Comparison of ENCODE assay signal across 9 cellular contexts in genomic region chr2:191479680-191480023, GRCh38.
DNase-seq lines count a peak whose midpoint lies in the region; ATAC-seq and TF ChIP-seq lines count a peak whose summit lies in the region.
"Had no signal": no experiment of that assay in that cellular context is flagged by ENCODE, and none has a peak within 500 bp of the region (broad histone marks: within the 10 kb centered on the region; RNA-seq: fewer than 3 reads in every experiment).

No MANE protein-coding gene starts in this region.

- H4K20me1 ChIP-seq in osteoblast (ENCODE audit: insufficient read depth, low read length) (no peaks in the 10 kb centered on the region), GM23248 (ENCODE audit: insufficient read depth) (no peaks in the 10 kb centered on the region)

- H3K36me3 ChIP-seq in WERI-Rb-1: no peaks in the 10 kb centered on the region
- H3K36me3 ChIP-seq in osteoblast (ENCODE audit: insufficient read depth, low read length): no peaks in the 10 kb centered on the region
- no peaks in the 10 kb centered on the region for H3K36me3 ChIP-seq in GM23248 (ENCODE audit: low read depth)
- H3K36me3 ChIP-seq in esophagus squamous epithelium: no peaks in the 10 kb centered on the region

- H3K4me1 ChIP-seq in osteoblast (ENCODE audit: insufficient read depth, low read length): no peaks in the 10 kb centered on the region
- H3K4me1 ChIP-seq in GM23248 (ENCODE audit: insufficient read depth): 0 out of 2 replicates have a peak, but pooled peaks cover 6% of the 10 kb centered on the region
- peaks cover 0 to 9% (median 0%) of the 10 kb centered on the region in 3 donors for H3K4me1 ChIP-seq in esophagus squamous epithelium

- H3K4me2 ChIP-seq in osteoblast (ENCODE audit: insufficient read depth, low read length) (peak overlapping the region; percentile 20), GM23248 (ENCODE audit: unreplicated experiment) (no peak overlapping the region)

- H3K27me3 ChIP-seq in WERI-Rb-1 (ENCODE audit: insufficient read depth, low read depth, severe bottlenecking) (no peaks in the 10 kb centered on the region), osteoblast (ENCODE audit: insufficient read depth, low read length) (no peaks in the 10 kb centered on the region), GM23248 (replicated peaks; ENCODE audit: insufficient read depth) (no peaks in the 10 kb centered on the region), esophagus squamous epithelium (no peaks in the 10 kb centered on the region)

- H3K79me2 ChIP-seq in osteoblast (ENCODE audit: insufficient read depth, low read length) (no peaks in the 10 kb centered on the region), GM23248 (ENCODE audit: insufficient read depth) (no peaks in the 10 kb centered on the region)

- no peak overlapping the region for H2AFZ ChIP-seq in osteoblast (ENCODE audit: low read length)
- no peak overlapping the region for H2AFZ ChIP-seq in GM23248

- H3K27ac ChIP-seq in WERI-Rb-1 (peak overlapping the region; percentile 72), osteoblast (ENCODE audit: low read depth, low read length) (no peak overlapping the region), GM23248 (no peak overlapping the region), esophagus squamous epithelium (no peak overlapping the region)

- WGBS in GM23248 (ENCODE audit: low coverage in 1 of 2, low lambda C conversion rate in 2 of 2, missing lambda C conversion rate in 2 of 2), 2 experiments: 33 to 39% methylated on average over 5 of the region's 5 CpGs
- 38 to 40% methylated on average over 2 to 5 of the region's 5 CpGs for WGBS in esophagus squamous epithelium, 2 donors

- no peak for TF ChIP-seq POLR2A in esophagus squamous epithelium (IDR thresholded peaks at IDR 0.05)

- no peaks in the 10 kb centered on the region for H3K9me2 ChIP-seq in GM23248 (ENCODE audit: insufficient read depth)

- intact Hi-C loops in esophagus squamous epithelium (cut with DNase I): no loop called here

- H3K9me3 ChIP-seq in WERI-Rb-1 (ENCODE audit: severe bottlenecking) (peaks cover 13% of the 10 kb centered on the region), osteoblast (ENCODE audit: low read depth, low read length) (peaks cover 5% of the 10 kb centered on the region), GM23248 (ENCODE audit: low read depth) (no peaks in the 10 kb centered on the region), esophagus squamous epithelium (peaks cover 0 to 22% (median 10%) of the 10 kb centered on the region in 3 donors)

- H3K9ac ChIP-seq in GM23248: no peak overlapping the region

- TF ChIP-seq CTCF in WERI-Rb-1 (IDR thresholded peaks at IDR 0.05; ENCODE audit: low read depth, low read length): 0 out of 2 replicates have a peak, but pooled peaks have one; percentile 17
- TF ChIP-seq CTCF in osteoblast (IDR thresholded peaks at IDR 0.05; ENCODE audit: extremely low read depth, low read depth, low read length): no peak
- TF ChIP-seq CTCF in esophagus squamous epithelium (IDR thresholded peaks at IDR 0.05): no peak

- DNase-seq in WERI-Rb-1 (no peak), osteoblast (ENCODE audit: insufficient read length, low spot score, missing footprints) (no peak), GOT3 (lab: John Stamatoyannopoulos, UW) (no peak), AML-193 (lab: John Stamatoyannopoulos, UW) (no peak), GM23248 (no peak), esophagus squamous epithelium (lab: John Stamatoyannopoulos, UW) (no peak)

- H3K4me3 ChIP-seq in WERI-Rb-1 (ENCODE audit: low read depth, low read length) (no peak overlapping the region), osteoblast (ENCODE audit: insufficient read depth, low read length) (no peak overlapping the region), GM23248 (no peak overlapping the region), esophagus squamous epithelium (no peak overlapping the region)

- peaks cover 3% of the 10 kb centered on the region; the same call in 1 of the 2 replicates for H3F3A ChIP-seq in GM23248 (ENCODE audit: insufficient read depth)

- in situ Hi-C loops in GM23248 (cut with MboI): no loop called here

- ATAC-seq in GM18867 (IDR thresholded peaks at IDR 0.05; ENCODE audit: unreplicated experiment) (peak; percentile 53), GM21717 (IDR thresholded peaks at IDR 0.05; ENCODE audit: unreplicated experiment) (peak; percentile 89)
- ATAC-seq: activated T-helper 17 cell treated with anti-CD3 and anti-CD28 coated beads, Interleukin-2, amount 50 U/mL, for 72 hours had no signal
